19 cellular contexts compared by ENCODE assay signal in the genomic region with DNA sequence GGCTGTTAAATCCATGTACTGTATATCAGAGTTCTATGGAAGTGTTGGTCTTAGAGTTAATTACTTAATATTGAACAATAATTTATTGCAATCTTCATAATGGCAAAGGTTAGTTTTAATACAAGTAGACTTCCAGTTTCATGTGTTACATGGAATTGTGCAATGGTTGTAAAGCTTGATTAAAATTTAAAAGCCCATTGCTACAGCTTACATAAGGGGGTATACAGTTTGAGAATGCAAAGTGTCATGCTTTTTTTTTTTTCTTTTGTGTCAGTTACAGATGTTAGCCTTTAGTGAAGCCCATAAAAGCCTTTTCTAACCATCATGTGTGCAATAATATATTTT.
"Had no signal": no experiment of that assay in that cellular context is flagged by ENCODE, and none has a peak within 500 bp of the region (broad histone marks: within the 10 kb centered on the region; RNA-seq: fewer than 3 reads in every experiment).

No MANE protein-coding gene starts in this region.

- H3K36me3 ChIP-seq: MG63 had no signal

- H3K27me3 ChIP-seq: MG63, SJSA1 had no signal

- H3K4me3 ChIP-seq: MG63, SJSA1, SK-N-MC had no signal

- H3K27ac ChIP-seq: HL-60, SJSA1, SK-N-MC had no signal

- DNase-seq: Karpas-422, KG1, MG63, NCI-H1092 treated with DMSO at 0.1 percent for 48 hours, NCI-H1436, NCI-H187, NCI-H2029, NCI-H2171 treated with DMSO at 0.1 percent for 48 hours, NCI-H345, NCI-H446 treated with DMSO at 0.1 percent for 48 hours, NCI-H510A treated with DMSO at 0.1 percent for 48 hours, NCI-H526, NCI-H774, Right ventricle myocardium superior, RPMI8226, SIG-M5 had no signal

- H3K9me3 ChIP-seq: MG63, SJSA1 had no signal
